ENCODE assay signal across 1 cellular context in genomic region chr5:909086-909485, GRCh38.
TF ChIP-seq lines count a peak whose summit lies in the region.

No MANE protein-coding gene starts in this region.

TF ChIP-seq in IMR-90, 13 proteins besides CTCF, POLR2A, EP300 and RAD21 (continued from another document):
- no peak for TF ChIP-seq ELK1 (IDR thresholded peaks at IDR 0.05; ENCODE audit: borderline replicate concordance, low read depth, low read length)
